ENCODE assay signal across 7 cellular contexts in genomic region chr1:174114788-174115448, GRCh38. TPM values are rescaled to one million over a fixed set of nuclear protein-coding genes. Genes with fewer than 3 reads are reported as not detected.
A peak's percentile ranks its signal among the peaks of the same experiment; 100 is the strongest.
DNase-seq lines count a peak whose midpoint lies in the region; ATAC-seq, FAIRE-seq and TF ChIP-seq lines count a peak whose summit lies in the region.

No MANE protein-coding gene starts in this region.

- H3K4me3 Mint-ChIP-seq in mesothelial cell of epicardium: no peak overlapping the region

- WGBS in H1 (ENCODE audit: extremely low coverage in 1 of 2, insufficient coverage in 1 of 2, insufficient read length in 1 of 2, insufficient replicate concordance in 2 of 2, low coverage in 1 of 2, low lambda C conversion rate in 2 of 2, missing lambda C conversion rate in 1 of 2), 2 experiments: 52% methylated on average over 6 of the region's 6 CpGs; no CpG with 5 or more reads in 1 of the 2 experiments

- H3K27me3 ChIP-seq in Karpas-422 (ENCODE audit: low read length): no peaks in the 10 kb centered on the region
- no peaks in the 10 kb centered on the region for H3K27me3 ChIP-seq in RWPE2 (ENCODE audit: insufficient read depth, poor library complexity, severe bottlenecking)
- no peaks in the 10 kb centered on the region for H3K27me3 ChIP-seq in H1 (replicated peaks in 1 of 4; ENCODE audit: control insufficient read depth in 3 of 4, extremely low read depth in 1 of 4, insufficient read depth in 3 of 4, low read length in 3 of 4)

- H2BK15ac ChIP-seq in H1 (ENCODE audit: low read length): no peak overlapping the region

- H2AK5ac ChIP-seq in H1 (ENCODE audit: low read depth, low read length): no peak overlapping the region

- peak; percentile 65 for DNase-seq in Daoy (ENCODE audit: low read depth)
- DNase-seq in Karpas-422: peak; percentile 72
- no peak for DNase-seq in RWPE2 (ENCODE audit: low spot score)
- DNase-seq in H1 (ENCODE audit: low read depth in 1 of 2, low spot score in 2 of 2): peak in 1 of 2 experiments; percentile 47
- DNase-seq in mesothelial cell of epicardium (ENCODE audit: low spot score in 2 of 2, unreplicated experiment in 2 of 2): no peak
- DNase-seq in OCI-M2 (lab: John Stamatoyannopoulos, UW; ENCODE audit: unreplicated experiment): no peak

- H3K27me3 Mint-ChIP-seq in mesothelial cell of epicardium (ENCODE audit: low read depth): peaks cover 8% of the 10 kb centered on the region

- no peaks in the 10 kb centered on the region for H3K79me2 ChIP-seq in Karpas-422 (ENCODE audit: low read length)
- H3K79me2 ChIP-seq in H1 (ENCODE audit: control insufficient read depth in 1 of 2, insufficient read depth in 2 of 2, low read length in 2 of 2): no peaks in the 10 kb centered on the region

- FAIRE-seq in H1 (lab: Jason Lieb, UNC): peak; percentile 97

- no peak overlapping the region for H3K14ac ChIP-seq in H1 (ENCODE audit: insufficient read length)

- POLR2A ChIA-PET in H1 (lab: Charles Lee; ENCODE audit: partially characterized antibody): no interaction called here

- H3K27ac Mint-ChIP-seq in mesothelial cell of epicardium: no peak overlapping the region

- ATAC-seq in GM19395 (IDR thresholded peaks at IDR 0.05; ENCODE audit: unreplicated experiment) (peak; percentile 87), RWPE2 (ENCODE audit: low read depth) (peak; percentile 73; the same call in 2 of the 3 replicates)

- peak; percentile 36 to 53 for TF ChIP-seq RAD21 in H1 (IDR thresholded peaks at IDR 0.05 in 1 of 2, conservative IDR thresholded peaks at IDR 0.05 in 1 of 2; ENCODE audit: low read depth in 2 of 2, low read length in 2 of 2)

- H3K4me2 ChIP-seq in Karpas-422 (ENCODE audit: low read depth, low read length, poor library complexity, severe bottlenecking) (no peak overlapping the region), H1 (ENCODE audit: insufficient read depth in 1 of 2, low read depth in 2 of 2, low read length in 2 of 2) (no peak overlapping the region)

- H4K91ac ChIP-seq in H1 (replicated peaks; ENCODE audit: insufficient read length, low read length): no peak overlapping the region

- H3K36me3 Mint-ChIP-seq in mesothelial cell of epicardium: no peaks in the 10 kb centered on the region

- H3K9me3 ChIP-seq in Karpas-422 (ENCODE audit: low read length) (no peaks in the 10 kb centered on the region), RWPE2 (ENCODE audit: severe bottlenecking) (no peaks in the 10 kb centered on the region), H1 (ENCODE audit: insufficient read depth in 2 of 2, low read depth in 1 of 2, low read length in 1 of 2) (no peaks in the 10 kb centered on the region)

- no peak overlapping the region for H4K5ac ChIP-seq in H1 (ENCODE audit: insufficient read length, low read depth, low read length)

- no peaks in the 10 kb centered on the region for H3K23me2 ChIP-seq in H1 (ENCODE audit: low read depth, low read length)

- H3K4ac ChIP-seq in H1 (replicated peaks; ENCODE audit: insufficient read length, low read depth, low read length): no peak overlapping the region

- H3K36me3 ChIP-seq in Karpas-422 (ENCODE audit: insufficient read depth, low read length) (no peaks in the 10 kb centered on the region), RWPE2 (ENCODE audit: low read depth) (no peaks in the 10 kb centered on the region), H1 (ENCODE audit: control insufficient read depth in 2 of 4, insufficient read depth in 4 of 4, low read length in 3 of 4) (no peaks in the 10 kb centered on the region)

- no peak overlapping the region for H4K8ac ChIP-seq in H1 (ENCODE audit: extremely low read depth, insufficient read depth, low read length)

- H3K18ac ChIP-seq in H1 (ENCODE audit: extremely low read depth, low read length): no peak overlapping the region

- H4K20me1 ChIP-seq in Karpas-422 (ENCODE audit: insufficient read depth, low read depth, low read length) (no peaks in the 10 kb centered on the region), H1 (replicated peaks in 1 of 2; ENCODE audit: control insufficient read depth in 1 of 2, insufficient read depth in 2 of 2, low read length in 2 of 2) (no peaks in the 10 kb centered on the region)

- H2AFZ ChIP-seq in Karpas-422 (ENCODE audit: low read length) (no peak overlapping the region), H1 (ENCODE audit: low read length) (peak overlapping the region; percentile 47; the same call in 1 of the 2 replicates)

- H3K27ac ChIP-seq in Karpas-422 (ENCODE audit: low read length): no peak overlapping the region
- no peak overlapping the region for H3K27ac ChIP-seq in RWPE2 (ENCODE audit: poor library complexity, severe bottlenecking)
- no peak overlapping the region for H3K27ac ChIP-seq in H1 (ENCODE audit: low read depth, low read length)

- no peaks in the 10 kb centered on the region for H3K79me1 ChIP-seq in H1 (ENCODE audit: low read depth, low read length)

- CTCF ChIA-PET in H1 (lab: Charles Lee; ENCODE audit: partially characterized antibody): interaction anchor here (0.6 to 2.8 kb wide), 38 partner anchors 9 to 208 kb away, joined by 3 to 13 read pairs (median 4); partner anchors contain the start of genes RC3H1 and SERPINC1

- H2BK12ac ChIP-seq in H1 (ENCODE audit: low read depth, low read length): no peak overlapping the region

- no peak overlapping the region for H2BK5ac ChIP-seq in H1 (ENCODE audit: low read depth, low read length)

- H3K4me3 ChIP-seq in Karpas-422 (ENCODE audit: low read length) (no peak overlapping the region), RWPE2 (ENCODE audit: severe bottlenecking) (no peak overlapping the region), H1 (ENCODE audit: extremely low read depth in 1 of 4, insufficient read depth in 2 of 4, low read depth in 3 of 4, low read length in 4 of 4) (no peak overlapping the region)

- TF ChIP-seq EP300 in H1 (IDR thresholded peaks at IDR 0.05; ENCODE audit: borderline replicate concordance in 1 of 2, low read depth in 2 of 2, low read length in 2 of 2): no peak

- TF ChIP-seq CTCF in RWPE2 (IDR thresholded peaks at IDR 0.05; ENCODE audit: poor library complexity, severe bottlenecking) (peak; percentile 57), H1 (IDR thresholded peaks at IDR 0.05; ENCODE audit: control extremely low read depth in 1 of 3, insufficient read depth in 1 of 3, low read depth in 1 of 3, low read length in 3 of 3) (peak in 2 of 3 experiments; percentile 38 to 85; a peak in 3 of 4 replicates), mesothelial cell of epicardium (IDR thresholded peaks at IDR 0.05; ENCODE audit: unreplicated experiment) (peak; percentile 62)

- H3K9ac ChIP-seq in Karpas-422 (ENCODE audit: low read length) (no peak overlapping the region), H1 (replicated peaks in 1 of 4; ENCODE audit: extremely low read depth in 1 of 4, low read depth in 3 of 4, low read length in 3 of 4) (no peak overlapping the region)

- no peak overlapping the region for H2BK120ac ChIP-seq in H1 (replicated peaks; ENCODE audit: low read depth, low read length)

- TF ChIP-seq POLR2A in H1 (IDR thresholded peaks at IDR 0.05; ENCODE audit: control extremely low read depth in 1 of 2, low read depth in 2 of 2, low read length in 2 of 2): no peak

- H3K9me3 Mint-ChIP-seq in mesothelial cell of epicardium: peaks cover 4% of the 10 kb centered on the region

- H3K4me1 Mint-ChIP-seq in mesothelial cell of epicardium: peaks cover 10% of the 10 kb centered on the region

- no peak overlapping the region for H2BK20ac ChIP-seq in H1 (ENCODE audit: low read length)

- H3K56ac ChIP-seq in H1 (replicated peaks; ENCODE audit: insufficient read length, low read depth, low read length): no peak overlapping the region

- no peaks in the 10 kb centered on the region for H3K9me2 ChIP-seq in Karpas-422 (replicated peaks; ENCODE audit: insufficient read depth, low read length)

- H3K4me1 ChIP-seq in Karpas-422 (ENCODE audit: low read length) (peaks cover 5% of the 10 kb centered on the region), RWPE2 (ENCODE audit: insufficient read depth, poor library complexity, severe bottlenecking) (peaks cover 4% of the 10 kb centered on the region), H1 (replicated peaks in 1 of 4; ENCODE audit: control insufficient read depth in 3 of 4, insufficient read depth in 4 of 4, low read length in 3 of 4) (no peaks in the 10 kb centered on the region)

- H3K23ac ChIP-seq in H1 (ENCODE audit: insufficient read length): no peak overlapping the region

TF ChIP-seq in H1, 55 proteins besides CTCF, POLR2A, EP300 and RAD21:
- TF ChIP-seq JUND (IDR thresholded peaks at IDR 0.05; ENCODE audit: low read length): no peak
- TF ChIP-seq POLR2AphosphoS5 (IDR thresholded peaks at IDR 0.05; ENCODE audit: low read depth, low read length): no peak
- no peak for TF ChIP-seq CREB1 (IDR thresholded peaks at IDR 0.05)
- TF ChIP-seq BRCA1 (IDR thresholded peaks at IDR 0.05; ENCODE audit: low read depth, low read length): no peak
- no peak for TF ChIP-seq GABPA (IDR thresholded peaks at IDR 0.05; ENCODE audit: borderline replicate concordance, insufficient read depth, low read length)
- no peak for TF ChIP-seq KDM1A (IDR thresholded peaks at IDR 0.05; ENCODE audit: borderline replicate concordance, low read length)
- no peak for TF ChIP-seq EGR1 (IDR thresholded peaks at IDR 0.05; ENCODE audit: borderline replicate concordance, low read depth, low read length)
- TF ChIP-seq ATF3 (IDR thresholded peaks at IDR 0.05; ENCODE audit: insufficient read depth, low read depth, low read length): no peak
- no peak for TF ChIP-seq KDM4A (IDR thresholded peaks at IDR 0.05; ENCODE audit: low read depth, low read length, severe bottlenecking)

RNA-seq across cellular contexts. Expression of gene RABGAP1L, which starts 44.4 kb away (rescaled TPM):
- 14.2 and 37.3 TPM in 2 replicates for total RNA-seq in Daoy (2014; rRNA removed; shearing (Covaris generic))
- 28.9 and 39.5 TPM in 2 replicates for total RNA-seq in Karpas-422 (2014; rRNA removed; shearing (Covaris generic); ENCODE audit: low replicate concordance)
- 156 and 166 TPM in 2 replicates for total RNA-seq in H1 (2021; fragmentation: NEBNext Ultra II Directional; extraction: Animal tissue kit (Norgen Biotek cat#: 25700))
- polyA plus RNA-seq in H1 (2011; rRNA removed): 20.8 and 33.3 TPM in 2 replicates
- polyA plus RNA-seq in H1 (2011; cell fraction: cytosol; rRNA removed): 44.2 TPM
- polyA plus RNA-seq in H1 (2011; cell fraction: nucleus; rRNA removed): 20.3 TPM
- 75.5 to 92.5 TPM (median 87.1 TPM) in 4 replicates for polyA plus RNA-seq in H1 (2012, experiment 1 of 2)
- polyA plus RNA-seq in H1 (2012, experiment 2 of 2): 8.1 TPM
- polyA plus RNA-seq in H1 (2013, experiment 1 of 2): 42.4 TPM
- 38.9 TPM for polyA plus RNA-seq in H1 (2013, experiment 2 of 2)
- 142 and 144 TPM in 2 replicates for polyA minus RNA-seq in H1 (2011; rRNA and poly(A)+ RNA removed)
- 62.2 TPM for polyA minus RNA-seq in H1 (2011; cell fraction: cytosol; rRNA and poly(A)+ RNA removed)
- polyA minus RNA-seq in H1 (2011; cell fraction: nucleus; rRNA and poly(A)+ RNA removed): 131 TPM
- total RNA-seq in mesothelial cell of epicardium: 41.1 to 48.5 TPM (median 47.0 TPM) in 3 replicates

Comparison
In these comparisons a context has a peak if more than half of its experiments do, and no peak if none do; other contexts are left out.
1. DNase-seq: peak in Daoy (single experiment) and Karpas-422 (single experiment); none in RWPE2 (single experiment), mesothelial cell of epicardium (0 of 2) and OCI-M2 (single experiment).
2. Peak in every context shown above with its lines, with median percentiles within 50 percentile points of each other: CTCF ChIP-seq.